Comparison of ENCODE assay signal across 9 cellular contexts in genomic region chr1:40232444-40232843, GRCh38. TPM values are rescaled to one million over a fixed set of nuclear protein-coding genes. Genes with fewer than 3 reads are reported as not detected.
A peak's percentile ranks its signal among the peaks of the same experiment; 100 is the strongest.
DNase-seq lines count a peak whose midpoint lies in the region; ATAC-seq, FAIRE-seq and TF ChIP-seq lines count a peak whose summit lies in the region.
"Had no signal": no experiment of that assay in that cellular context is flagged by ENCODE, and none has a peak within 500 bp of the region (broad histone marks: within the 10 kb centered on the region; RNA-seq: fewer than 3 reads in every experiment).

No MANE protein-coding gene starts in this region.

- no peak overlapping the region for H3K27ac Mint-ChIP-seq in activated T-cell treated with anti-CD3 and anti-CD28 coated beads, Interleukin-2, amount 50 U/mL, for 72 hours

- TF ChIP-seq POLR2A in H54 (IDR thresholded peaks at IDR 0.05; ENCODE audit: low read depth, low read length): no peak

- DNase-seq in CD1c-positive myeloid dendritic cell (ENCODE audit: extremely low spot score): peak; percentile 42
- peak; percentile 74 to 84 for DNase-seq in activated T-cell treated with anti-CD3 and anti-CD28 coated beads, Interleukin-2, amount 50 U/mL, for 72 hours
- DNase-seq in NCI-H187 treated with DMSO at 0.1 percent for 48 hours (lab: John Stamatoyannopoulos, UW): no peak
- DNase-seq in cardiac septum (ENCODE audit: low spot score): no peak
- DNase-seq in COR-L47 (lab: John Stamatoyannopoulos, UW): no peak
- no peak for DNase-seq in H54 (ENCODE audit: insufficient read length, low spot score)

- H3K4me1 Mint-ChIP-seq in activated T-cell treated with anti-CD3 and anti-CD28 coated beads, Interleukin-2, amount 50 U/mL, for 72 hours (ENCODE audit: low read depth): peaks cover 37% of the 10 kb centered on the region

- H3K27me3 Mint-ChIP-seq in activated T-cell treated with anti-CD3 and anti-CD28 coated beads, Interleukin-2, amount 50 U/mL, for 72 hours (ENCODE audit: low read depth): no peaks in the 10 kb centered on the region

- ATAC-seq in GM19467 (IDR thresholded peaks at IDR 0.05; ENCODE audit: unreplicated experiment): peak; percentile 88
- peak; percentile 78 for ATAC-seq in HG03558 (IDR thresholded peaks at IDR 0.05; ENCODE audit: extremely low read depth, unreplicated experiment)
- peak; percentile 97 to 99 for ATAC-seq in activated T-cell treated with anti-CD3 and anti-CD28 coated beads, Interleukin-2, amount 50 U/mL, for 72 hours (replicated peaks in 1 of 2)

- H3K36me3 Mint-ChIP-seq in activated T-cell treated with anti-CD3 and anti-CD28 coated beads, Interleukin-2, amount 50 U/mL, for 72 hours (ENCODE audit: insufficient read depth in 2 of 2): peaks cover 8 to 37% of the 10 kb centered on the region in 2 donors

- peak overlapping the region in 1 of 2 donors; percentile 41 for H3K4me3 Mint-ChIP-seq in activated T-cell treated with anti-CD3 and anti-CD28 coated beads, Interleukin-2, amount 50 U/mL, for 72 hours

- intact Hi-C loops in cardiac septum (cut with DNase I): no loop called here

- no peaks in the 10 kb centered on the region for H3K9me3 Mint-ChIP-seq in activated T-cell treated with anti-CD3 and anti-CD28 coated beads, Interleukin-2, amount 50 U/mL, for 72 hours

- no peak for FAIRE-seq in H54 (lab: Jason Lieb, UNC)
- FAIRE-seq: keratinocyte had no signal

RNA-seq across cellular contexts. Expression of gene TMCO2, which starts 15.3 kb away (rescaled TPM):
- total RNA-seq in activated T-cell treated with anti-CD3 and anti-CD28 coated beads, Interleukin-2, amount 50 U/mL, for 72 hours: 1 to 10 TPM in 1 of 2 donors, under 1 TPM in 1; 0.82 to 1.2 TPM
- not detected for total RNA-seq in cardiac septum

RNA-seq across cellular contexts. Expression of gene ZMPSTE24, which starts 25.6 kb away (rescaled TPM):
- 10 to 100 TPM; 32.7 to 36.8 TPM for total RNA-seq in activated T-cell treated with anti-CD3 and anti-CD28 coated beads, Interleukin-2, amount 50 U/mL, for 72 hours
- 24.8 TPM for total RNA-seq in cardiac septum

Comparison
In these comparisons a context has a peak if more than half of its experiments do, and no peak if none do; other contexts are left out.
1. DNase-seq: peak in CD1c-positive myeloid dendritic cell (single experiment) and activated T-cell treated with anti-CD3 and anti-CD28 coated beads, Interleukin-2, amount 50 U/mL, for 72 hours (2 of 2); none in NCI-H187 treated with DMSO at 0.1 percent for 48 hours (single experiment), cardiac septum (single experiment), COR-L47 (single experiment) and H54 (single experiment).
2. Peak in every context shown above with its lines, with median percentiles within 50 percentile points of each other: ATAC-seq.